Comparison of ENCODE assay signal across 10 cellular contexts in the genomic region with DNA sequence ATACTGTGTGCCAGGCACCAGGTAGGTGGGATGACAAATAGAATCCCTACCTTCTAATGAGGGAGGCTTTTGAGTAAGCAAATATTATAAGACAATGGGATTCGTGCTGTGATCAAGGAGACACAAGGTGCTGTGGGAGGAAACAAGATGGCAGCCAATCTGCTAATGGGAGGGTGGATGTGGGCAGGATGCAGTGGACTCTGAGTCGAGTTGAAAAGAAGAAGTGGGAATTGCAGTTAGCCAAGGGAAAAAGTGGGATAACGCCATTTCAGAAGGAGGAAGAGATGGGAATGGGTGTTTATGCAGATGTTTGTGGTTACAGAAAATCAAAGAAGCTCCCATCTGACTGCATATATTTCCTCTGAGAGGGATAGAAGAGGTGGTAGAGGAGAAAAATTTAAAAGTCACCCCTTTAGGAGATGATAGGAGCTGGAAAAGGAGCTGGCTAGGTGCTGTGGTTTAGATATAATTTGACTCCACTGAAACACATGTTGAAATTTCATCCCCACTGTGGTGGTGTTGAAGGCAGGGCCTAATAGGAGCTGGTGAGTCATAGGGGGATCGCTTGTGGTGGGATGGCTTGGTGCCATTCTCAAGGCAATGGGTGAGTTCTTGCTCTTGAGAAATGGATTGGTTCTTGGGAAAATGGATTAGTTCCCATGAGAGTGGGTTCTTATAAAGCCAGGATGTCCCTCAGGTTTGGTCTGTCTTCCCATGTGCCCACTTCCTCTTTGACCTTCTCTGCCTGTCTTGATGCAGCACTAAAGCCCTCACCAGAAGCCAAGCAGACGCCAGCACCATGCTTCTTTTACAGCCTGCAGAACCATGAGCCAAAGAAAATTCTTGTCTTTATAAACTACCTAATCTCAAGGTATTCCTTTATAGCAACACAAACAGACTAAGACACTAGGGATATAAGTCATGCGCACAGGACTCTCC. TPM values are rescaled to one million over a fixed set of nuclear protein-coding genes. Genes with fewer than 3 reads are reported as not detected.
A peak's percentile ranks its signal among the peaks of the same experiment; 100 is the strongest.
DNase-seq lines count a peak whose midpoint lies in the region; ATAC-seq and TF ChIP-seq lines count a peak whose summit lies in the region.
"Had no signal": no experiment of that assay in that cellular context is flagged by ENCODE, and none has a peak within 500 bp of the region (broad histone marks: within the 10 kb centered on the region; RNA-seq: fewer than 3 reads in every experiment).

No MANE protein-coding gene starts in this region.

- DNase-seq in right atrium auricular region (ENCODE audit: low spot score) (peak; percentile 16), left ventricle myocardium superior (no peak), SIG-M5 (lab: John Stamatoyannopoulos, UW) (peak; percentile 3), NCI-H510A treated with DMSO at 0.1 percent for 48 hours (lab: John Stamatoyannopoulos, UW) (no peak), left lung (no peak), thyroid gland (no peak), SJCRH30 (no peak)
- DNase-seq: SHP77 treated with DMSO at 0.1 percent for 48 hours had no signal

- no peaks in the 10 kb centered on the region for H3K36me3 ChIP-seq in right atrium auricular region
- no peaks in the 10 kb centered on the region for H3K36me3 ChIP-seq in left lung
- H3K36me3 ChIP-seq in thyroid gland: no peaks in the 10 kb centered on the region
- H3K36me3 ChIP-seq in SJCRH30: no peaks in the 10 kb centered on the region

- no peak for ATAC-seq in left ventricle myocardium superior
- peak; percentile 28 for ATAC-seq in HG03280 (IDR thresholded peaks at IDR 0.05; ENCODE audit: unreplicated experiment)
- ATAC-seq in left lung: no peak

- no peak overlapping the region for H3K27ac ChIP-seq in right atrium auricular region
- H3K27ac ChIP-seq in left lung: no peak overlapping the region
- no peak overlapping the region for H3K27ac ChIP-seq in thyroid gland
- no peak overlapping the region for H3K27ac ChIP-seq in SJCRH30

- no peak overlapping the region for H3K4me3 ChIP-seq in right atrium auricular region
- H3K4me3 ChIP-seq in left lung: no peak overlapping the region
- H3K4me3 ChIP-seq in thyroid gland (replicated peaks in 1 of 3): no peak overlapping the region
- no peak overlapping the region for H3K4me3 ChIP-seq in SJCRH30

- H3K27me3 ChIP-seq in right atrium auricular region (no peaks in the 10 kb centered on the region), left lung (no peaks in the 10 kb centered on the region), thyroid gland (no peaks in the 10 kb centered on the region), SJCRH30 (no peaks in the 10 kb centered on the region)

- no peak for TF ChIP-seq POLR2A in thyroid gland (IDR thresholded peaks at IDR 0.05)

- H3K4me1 ChIP-seq in right atrium auricular region: no peaks in the 10 kb centered on the region
- H3K4me1 ChIP-seq in left lung: no peaks in the 10 kb centered on the region
- peaks cover 0 to 6% of the 10 kb centered on the region in 2 donors for H3K4me1 ChIP-seq in thyroid gland
- no peaks in the 10 kb centered on the region for H3K4me1 ChIP-seq in SJCRH30

- WGBS in thyroid gland, 2 donors: 82 to 94% methylated on average over 6 of the region's 6 CpGs

- intact Hi-C loops in left ventricle myocardium superior (cut with micrococcal nuclease) (no loop called here), left lung (cut with DNase I) (no loop called here), thyroid gland (cut with DNase I) (no loop called here)

- H3K9me3 ChIP-seq in right atrium auricular region (no peaks in the 10 kb centered on the region), left lung (no peaks in the 10 kb centered on the region), thyroid gland (no peaks in the 10 kb centered on the region), SJCRH30 (replicated peaks) (no peaks in the 10 kb centered on the region)

- TF ChIP-seq CTCF in right atrium auricular region (IDR thresholded peaks at IDR 0.05) (no peak), left lung (IDR thresholded peaks at IDR 0.05) (no peak), thyroid gland (IDR thresholded peaks at IDR 0.05) (no peak)

RNA-seq across cellular contexts. Expression of gene POU2AF1, which starts 30.0 kb away (rescaled TPM):
- total RNA-seq in right atrium auricular region: 1 to 10 TPM in 1 of 2 donors, under 1 TPM in 1; 0.11 to 1.6 TPM
- 0.62 TPM for total RNA-seq in left ventricle myocardium superior
- 1 to 10 TPM; 1.3 to 4.5 TPM for total RNA-seq in left lung
- under 1 TPM in 1 of 4 donors, not detected in 3; 0.54 TPM for total RNA-seq in thyroid gland
- total RNA-seq in SJCRH30 (2014; rRNA removed; shearing (Covaris generic)): not detected in 2 replicates
- total RNA-seq: endothelial cell of umbilical vein had no signal

Comparison
In these comparisons a context has a peak if more than half of its experiments do, and no peak if none do; other contexts are left out.
1. DNase-seq: peak in right atrium auricular region (single experiment) and SIG-M5 (single experiment); none in left ventricle myocardium superior (single experiment), NCI-H510A treated with DMSO at 0.1 percent for 48 hours (single experiment), left lung (0 of 2), thyroid gland (0 of 2) and SJCRH30 (0 of 2).